In the genomic region with DNA sequence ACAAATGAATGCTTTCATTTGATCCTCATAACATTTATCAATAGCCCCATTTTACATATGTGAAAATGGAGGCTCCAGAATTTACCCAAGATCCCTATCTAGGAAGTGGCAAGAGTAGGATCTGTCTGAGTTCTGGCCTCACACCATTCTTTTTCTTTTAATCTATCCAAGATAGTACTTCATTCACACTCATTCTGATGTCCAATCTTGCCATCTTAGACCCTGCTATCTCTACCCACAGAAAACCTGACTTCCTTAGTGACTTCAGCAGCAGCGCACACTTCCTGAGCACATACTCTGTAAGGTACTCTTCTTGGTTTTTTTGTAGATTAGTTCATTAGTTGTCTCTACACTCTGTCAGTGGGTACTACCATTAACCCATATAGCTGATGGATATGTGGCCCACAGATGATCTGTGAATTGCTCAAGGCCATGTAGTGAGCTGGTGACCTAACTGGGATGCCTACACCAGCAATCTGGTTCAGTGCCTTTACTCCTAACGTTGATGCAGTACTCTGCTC, we compare ENCODE assay signal across 1 cellular context.
TF ChIP-seq lines count a peak whose summit lies in the region.

No MANE protein-coding gene starts in this region.

TF ChIP-seq in K562, 482 proteins besides CTCF, POLR2A, EP300 and RAD21 (continued from another document and continues in another):
- TF ChIP-seq HNRNPL (IDR thresholded peaks at IDR 0.05; ENCODE audit: low read depth, low read length) (no peak), NR0B1 (IDR thresholded peaks at IDR 0.05; ENCODE audit: partially characterized antibody) (no peak), MCM2 (IDR thresholded peaks at IDR 0.05; ENCODE audit: low read depth) (no peak), SMAD2 (IDR thresholded peaks at IDR 0.05; ENCODE audit: low read depth, low read length) (no peak), PTTG1 (tag; IDR thresholded peaks at IDR 0.05; ENCODE audit: low read depth) (no peak; the same call in 1 of the 2 replicates), E2F6 (IDR thresholded peaks at IDR 0.05; ENCODE audit: borderline replicate concordance in 1 of 2, extremely low read depth in 1 of 2, insufficient read depth in 1 of 2, insufficient read length in 1 of 2, low read depth in 1 of 2, low read length in 1 of 2, poor library complexity in 1 of 2, severe bottlenecking in 1 of 2) (no peak), ZNF431 (CRISPR knock-in tag; IDR thresholded peaks at IDR 0.05) (no peak), ZNF217 (CRISPR knock-in tag; IDR thresholded peaks at IDR 0.05) (no peak), ZNF668 (CRISPR knock-in tag; IDR thresholded peaks at IDR 0.05) (no peak), ZNF140 (CRISPR knock-in tag; IDR thresholded peaks at IDR 0.05) (no peak), L3MBTL2 (IDR thresholded peaks at IDR 0.05) (no peak), SOX6 (IDR thresholded peaks at IDR 0.05) (peak; percentile 73), CHD2 (IDR thresholded peaks at IDR 0.05; ENCODE audit: low read depth, low read length) (no peak), MBD1 (CRISPR knock-in tag; IDR thresholded peaks at IDR 0.05) (no peak), KDM4B (IDR thresholded peaks at IDR 0.05; ENCODE audit: borderline replicate concordance in 2 of 2, low read depth in 1 of 2) (no peak), RREB1 (CRISPR knock-in tag; IDR thresholded peaks at IDR 0.05) (no peak), HDAC8 (tag; IDR thresholded peaks at IDR 0.05) (no peak), NFIC (IDR thresholded peaks at IDR 0.05) (0 out of 2 replicates have a peak, but pooled peaks have one; percentile 15), NFXL1 (CRISPR knock-in tag; IDR thresholded peaks at IDR 0.05) (no peak), POLR2G (IDR thresholded peaks at IDR 0.05; ENCODE audit: low read depth, low read length) (no peak), MIER1 (IDR thresholded peaks at IDR 0.05; ENCODE audit: low read depth) (no peak), ZNF507 (tag; conservative IDR thresholded peaks at IDR 0.05) (no peak), ILF3 (IDR thresholded peaks at IDR 0.05; ENCODE audit: borderline replicate concordance) (no peak), AFF4 (CRISPR knock-in tag; IDR thresholded peaks at IDR 0.05) (no peak)
- TF ChIP-seq, protein P1, sequence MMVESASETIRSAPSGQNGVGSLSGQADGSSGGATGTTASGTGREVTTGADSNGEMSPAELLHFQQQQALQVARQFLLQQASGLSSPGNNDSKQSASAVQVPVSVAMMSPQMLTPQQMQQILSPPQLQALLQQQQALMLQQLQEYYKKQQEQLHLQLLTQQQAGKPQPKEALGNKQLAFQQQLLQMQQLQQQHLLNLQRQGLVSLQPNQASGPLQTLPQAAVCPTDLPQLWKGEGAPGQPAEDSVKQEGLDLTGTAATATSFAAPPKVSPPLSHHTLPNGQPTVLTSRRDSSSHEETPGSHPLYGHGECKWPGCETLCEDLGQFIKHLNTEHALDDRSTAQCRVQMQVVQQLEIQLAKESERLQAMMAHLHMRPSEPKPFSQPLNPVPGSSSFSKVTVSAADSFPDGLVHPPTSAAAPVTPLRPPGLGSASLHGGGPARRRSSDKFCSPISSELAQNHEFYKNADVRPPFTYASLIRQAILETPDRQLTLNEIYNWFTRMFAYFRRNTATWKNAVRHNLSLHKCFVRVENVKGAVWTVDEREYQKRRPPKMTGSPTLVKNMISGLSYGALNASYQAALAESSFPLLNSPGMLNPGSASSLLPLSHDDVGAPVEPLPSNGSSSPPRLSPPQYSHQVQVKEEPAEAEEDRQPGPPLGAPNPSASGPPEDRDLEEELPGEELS (CRISPR knock-in tag; IDR thresholded peaks at IDR 0.05; ENCODE audit: borderline replicate concordance) = no peak
- TF ChIP-seq, protein P2, sequence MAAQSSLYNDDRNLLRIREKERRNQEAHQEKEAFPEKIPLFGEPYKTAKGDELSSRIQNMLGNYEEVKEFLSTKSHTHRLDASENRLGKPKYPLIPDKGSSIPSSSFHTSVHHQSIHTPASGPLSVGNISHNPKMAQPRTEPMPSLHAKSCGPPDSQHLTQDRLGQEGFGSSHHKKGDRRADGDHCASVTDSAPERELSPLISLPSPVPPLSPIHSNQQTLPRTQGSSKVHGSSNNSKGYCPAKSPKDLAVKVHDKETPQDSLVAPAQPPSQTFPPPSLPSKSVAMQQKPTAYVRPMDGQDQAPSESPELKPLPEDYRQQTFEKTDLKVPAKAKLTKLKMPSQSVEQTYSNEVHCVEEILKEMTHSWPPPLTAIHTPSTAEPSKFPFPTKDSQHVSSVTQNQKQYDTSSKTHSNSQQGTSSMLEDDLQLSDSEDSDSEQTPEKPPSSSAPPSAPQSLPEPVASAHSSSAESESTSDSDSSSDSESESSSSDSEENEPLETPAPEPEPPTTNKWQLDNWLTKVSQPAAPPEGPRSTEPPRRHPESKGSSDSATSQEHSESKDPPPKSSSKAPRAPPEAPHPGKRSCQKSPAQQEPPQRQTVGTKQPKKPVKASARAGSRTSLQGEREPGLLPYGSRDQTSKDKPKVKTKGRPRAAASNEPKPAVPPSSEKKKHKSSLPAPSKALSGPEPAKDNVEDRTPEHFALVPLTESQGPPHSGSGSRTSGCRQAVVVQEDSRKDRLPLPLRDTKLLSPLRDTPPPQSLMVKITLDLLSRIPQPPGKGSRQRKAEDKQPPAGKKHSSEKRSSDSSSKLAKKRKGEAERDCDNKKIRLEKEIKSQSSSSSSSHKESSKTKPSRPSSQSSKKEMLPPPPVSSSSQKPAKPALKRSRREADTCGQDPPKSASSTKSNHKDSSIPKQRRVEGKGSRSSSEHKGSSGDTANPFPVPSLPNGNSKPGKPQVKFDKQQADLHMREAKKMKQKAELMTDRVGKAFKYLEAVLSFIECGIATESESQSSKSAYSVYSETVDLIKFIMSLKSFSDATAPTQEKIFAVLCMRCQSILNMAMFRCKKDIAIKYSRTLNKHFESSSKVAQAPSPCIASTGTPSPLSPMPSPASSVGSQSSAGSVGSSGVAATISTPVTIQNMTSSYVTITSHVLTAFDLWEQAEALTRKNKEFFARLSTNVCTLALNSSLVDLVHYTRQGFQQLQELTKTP (IDR thresholded peaks at IDR 0.05; ENCODE audit: low read depth in 1 of 2, partially characterized antibody in 2 of 2) = no peak
- TF ChIP-seq, protein P3, sequence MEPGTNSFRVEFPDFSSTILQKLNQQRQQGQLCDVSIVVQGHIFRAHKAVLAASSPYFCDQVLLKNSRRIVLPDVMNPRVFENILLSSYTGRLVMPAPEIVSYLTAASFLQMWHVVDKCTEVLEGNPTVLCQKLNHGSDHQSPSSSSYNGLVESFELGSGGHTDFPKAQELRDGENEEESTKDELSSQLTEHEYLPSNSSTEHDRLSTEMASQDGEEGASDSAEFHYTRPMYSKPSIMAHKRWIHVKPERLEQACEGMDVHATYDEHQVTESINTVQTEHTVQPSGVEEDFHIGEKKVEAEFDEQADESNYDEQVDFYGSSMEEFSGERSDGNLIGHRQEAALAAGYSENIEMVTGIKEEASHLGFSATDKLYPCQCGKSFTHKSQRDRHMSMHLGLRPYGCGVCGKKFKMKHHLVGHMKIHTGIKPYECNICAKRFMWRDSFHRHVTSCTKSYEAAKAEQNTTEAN (CRISPR knock-in tag; IDR thresholded peaks at IDR 0.05) = no peak
